Comparison of ENCODE assay signal across 1 cellular context in genomic region chr17:45646288-45646988, GRCh38.
TF ChIP-seq lines count a peak whose summit lies in the region.

No MANE protein-coding gene starts in this region.

TF ChIP-seq in IMR-90, 13 proteins besides CTCF, POLR2A, EP300 and RAD21 (continued from another document):
- no peak for TF ChIP-seq MAZ (IDR thresholded peaks at IDR 0.05; ENCODE audit: borderline replicate concordance, low read depth, low read length)
- no peak for TF ChIP-seq RFX5 (IDR thresholded peaks at IDR 0.05; ENCODE audit: low read depth, low read length)
- TF ChIP-seq ELK1 (IDR thresholded peaks at IDR 0.05; ENCODE audit: borderline replicate concordance, low read depth, low read length), result no peak
- TF ChIP-seq SMC3 (IDR thresholded peaks at IDR 0.05; ENCODE audit: low read depth, low read length), result no peak
- TF ChIP-seq CHD1 (IDR thresholded peaks at IDR 0.05; ENCODE audit: low read depth, low read length), result no peak
- no peak for TF ChIP-seq FOS (IDR thresholded peaks at IDR 0.05; ENCODE audit: low read depth, low read length)
- no peak for TF ChIP-seq MXI1 (IDR thresholded peaks at IDR 0.05; ENCODE audit: borderline replicate concordance, low read depth, low read length)
- no peak for TF ChIP-seq MAFK (IDR thresholded peaks at IDR 0.05; ENCODE audit: low read depth, low read length)
